24 cellular contexts compared by ENCODE assay signal in genomic region chr5:606526-607399, GRCh38. TPM values are rescaled to one million over a fixed set of nuclear protein-coding genes. Genes with fewer than 3 reads are reported as not detected.
DNase-seq lines count a peak whose midpoint lies in the region; ATAC-seq and TF ChIP-seq lines count a peak whose summit lies in the region.
"Had no signal": no experiment of that assay in that cellular context is flagged by ENCODE, and none has a peak within 500 bp of the region (broad histone marks: within the 10 kb centered on the region; RNA-seq: fewer than 3 reads in every experiment).

No MANE protein-coding gene starts in this region.

- TF ChIP-seq CTCF in MM.1S (IDR thresholded peaks at IDR 0.05; ENCODE audit: low read length), result no peak
- TF ChIP-seq CTCF in brain microvascular endothelial cell (IDR thresholded peaks at IDR 0.05; ENCODE audit: low read depth, low read length, missing control alignments), result no peak

- H3K9me2 ChIP-seq in MM.1S (replicated peaks; ENCODE audit: insufficient read depth, low read length), result no peaks in the 10 kb centered on the region

- DNase-seq in MM.1S, result no peak
- DNase-seq in left lobe of liver (ENCODE audit: low spot score), result peak; percentile 43
- peak; percentile 58 for DNase-seq in posterior vena cava (ENCODE audit: low spot score)
- DNase-seq in hypothalamus (lab: John Stamatoyannopoulos, UW), result no peak
- DNase-seq in brain microvascular endothelial cell, result no peak
- DNase-seq: activated CD4-positive, alpha-beta T cell treated with anti-CD3 and anti-CD28 coated beads, Interleukin-2, amount 50 U/mL, for 1 hour; Calu3; effector memory CD8-positive, alpha-beta T cell; foreskin keratinocyte; heart right ventricle; NCI-H1105 treated with DMSO at 0.1 percent for 48 hours; NCI-H2081; NCI-H226; NCI-H748 treated with DMSO at 0.1 percent for 48 hours; OCI-M1; SHP77; T-helper 9 cell had no signal

- H3K27me3 ChIP-seq in BLaER1 (no peaks in the 10 kb centered on the region), MM.1S (replicated peaks; ENCODE audit: insufficient read depth, low read length) (no peaks in the 10 kb centered on the region), brain microvascular endothelial cell (replicated peaks) (no peaks in the 10 kb centered on the region)
- H3K27me3 ChIP-seq: foreskin keratinocyte had no signal

- TF ChIP-seq POLR2A in GM18505 (IDR thresholded peaks at IDR 0.05; ENCODE audit: borderline replicate concordance, extremely low read depth, insufficient read depth, insufficient read length), result no peak

- H3K79me2 ChIP-seq in MM.1S (ENCODE audit: low read length), result peaks cover 6% of the 10 kb centered on the region; the same call in 1 of the 2 replicates

- H4K20me1 ChIP-seq in BLaER1 (no peaks in the 10 kb centered on the region), MM.1S (ENCODE audit: insufficient read depth, low read length) (no peaks in the 10 kb centered on the region)

- peaks cover 58% of the 10 kb centered on the region for H3K4me1 ChIP-seq in BLaER1
- H3K4me1 ChIP-seq in MM.1S (ENCODE audit: low read length), result peaks cover 20% of the 10 kb centered on the region
- H3K4me1 ChIP-seq: breast epithelium, foreskin keratinocyte had no signal

- H3K9me3 ChIP-seq in BLaER1 (no peaks in the 10 kb centered on the region), MM.1S (replicated peaks; ENCODE audit: insufficient read depth, low read length) (no peaks in the 10 kb centered on the region)
- H3K9me3 ChIP-seq: breast epithelium, heart right ventricle, suprapubic skin had no signal

- H3K36me3 ChIP-seq in BLaER1 (no peaks in the 10 kb centered on the region), MM.1S (replicated peaks; ENCODE audit: insufficient read depth, low read length) (no peaks in the 10 kb centered on the region), brain microvascular endothelial cell (replicated peaks) (no peaks in the 10 kb centered on the region)
- H3K36me3 ChIP-seq: breast epithelium, heart right ventricle, suprapubic skin had no signal

- ATAC-seq in left lobe of liver (no peak), GM18505 (IDR thresholded peaks at IDR 0.05; ENCODE audit: unreplicated experiment) (no peak)
- ATAC-seq: effector memory CD8-positive, alpha-beta T cell; esophagus mucosa; foreskin keratinocyte; HCT116; heart right ventricle; natural killer cell treated with Interleukin-12 subunit alpha and Interleukin-12 subunit beta and Interleukin-15 and Interleukin-18, amount 100 ng/mL, for 72 hours had no signal

- peaks cover 12% of the 10 kb centered on the region for H3F3A ChIP-seq in MM.1S (ENCODE audit: insufficient read depth, low read length)

- H3K4me3 ChIP-seq in BLaER1, result no peak overlapping the region
- no peak overlapping the region for H3K4me3 ChIP-seq in MM.1S (ENCODE audit: low read length)
- no peak overlapping the region for H3K4me3 ChIP-seq in brain microvascular endothelial cell (ENCODE audit: low read depth, low read length)
- H3K4me3 ChIP-seq: breast epithelium, heart right ventricle, suprapubic skin had no signal

- H3K4me2 ChIP-seq in BLaER1 (peak overlapping the region; percentile 84), MM.1S (ENCODE audit: low read depth, low read length) (peak overlapping the region; percentile 60)

- no peak overlapping the region; the same call in 1 of the 2 replicates for H3K9ac ChIP-seq in BLaER1
- H3K9ac ChIP-seq in MM.1S (ENCODE audit: low read length), result no peak overlapping the region

- H3K27ac ChIP-seq in BLaER1, result peak overlapping the region; percentile 55; the same call in 1 of the 2 replicates
- H3K27ac ChIP-seq in MM.1S (ENCODE audit: low read length), result peak overlapping the region; percentile 55; the same call in 1 of the 2 replicates
- H3K27ac ChIP-seq in brain microvascular endothelial cell, result no peak overlapping the region
- H3K27ac ChIP-seq: breast epithelium, foreskin keratinocyte, heart right ventricle, suprapubic skin had no signal

- intact Hi-C loops in posterior vena cava (cut with DNase I), result loop anchor here in 1 of 2 donors (1.0 kb wide), 1 partner anchor 32 kb away; no protein-coding TSS in a partner anchor

- H2AFZ ChIP-seq in MM.1S (ENCODE audit: low read length), result 0 out of 2 replicates have a peak overlapping the region, but pooled peaks have one; percentile 17

- in situ Hi-C loops in brain microvascular endothelial cell (cut with HindIII; ENCODE audit: low pct_ligation_motif_present, low sequenced_read_pairs), result no loop called here

RNA-seq across cellular contexts. Expression of gene CEP72, which starts 5.4 kb away (rescaled TPM):
- total RNA-seq in left lobe of liver, result 4.7 TPM
- total RNA-seq in posterior vena cava, result 1 to 10 TPM; 1.9 to 2.4 TPM

Comparison
In these comparisons a context has a peak if more than half of its experiments do, and no peak if none do; other contexts are left out.
1. DNase-seq: peak in left lobe of liver (single experiment) and posterior vena cava (single experiment); none in MM.1S (single experiment), hypothalamus (0 of 51) and brain microvascular endothelial cell (single experiment).